Comparison of ENCODE assay signal across 9 cellular contexts in genomic region chr6:166307981-166308768, GRCh38. TPM values are rescaled to one million over a fixed set of nuclear protein-coding genes. Genes with fewer than 3 reads are reported as not detected.
A peak's percentile ranks its signal among the peaks of the same experiment; 100 is the strongest.
DNase-seq lines count a peak whose midpoint lies in the region; ATAC-seq lines count a peak whose summit lies in the region.
"Had no signal": no experiment of that assay in that cellular context is flagged by ENCODE, and none has a peak within 500 bp of the region (broad histone marks: within the 10 kb centered on the region; RNA-seq: fewer than 3 reads in every experiment).

Gene PRR18 (minus strand): TSS chr6:166308392. CDS start chr6:166308142, 250 bp downstream.

- no peaks in the 10 kb centered on the region for H3K9me3 ChIP-seq in CD4-positive, CD25-positive, alpha-beta regulatory T cell (ENCODE audit: control insufficient read depth in 2 of 2, low read length in 2 of 2)
- no peaks in the 10 kb centered on the region for H3K9me3 ChIP-seq in adipocyte (ENCODE audit: control insufficient read depth, low read length)

- no peak within 1 kb of the TSS for H3K27ac Mint-ChIP-seq in CD4-positive, CD25-positive, alpha-beta regulatory T cell

- H3K4me3 ChIP-seq in CD4-positive, CD25-positive, alpha-beta regulatory T cell (ENCODE audit: low read depth, low read length), result no peak within 1 kb of the TSS
- peak within 1 kb of the TSS; percentile 56 for H3K4me3 ChIP-seq in adipocyte (ENCODE audit: low read length)

- peaks cover 24% of the 10 kb centered on the region for H3K27me3 ChIP-seq in CD4-positive, CD25-positive, alpha-beta regulatory T cell (ENCODE audit: control insufficient read depth, insufficient read depth, low read length)
- peaks cover 57% of the 10 kb centered on the region for H3K27me3 ChIP-seq in adipocyte (replicated peaks; ENCODE audit: control insufficient read depth, insufficient read depth, low read length)

- peaks cover 54% of the 10 kb centered on the region for H3K27me3 Mint-ChIP-seq in CD4-positive, CD25-positive, alpha-beta regulatory T cell

- H3K4me1 Mint-ChIP-seq in CD4-positive, CD25-positive, alpha-beta regulatory T cell, result peaks cover 0 to 12% (median 8%) of the 10 kb centered on the region in 4 donors

- no peak within 1 kb of the TSS for H3K27ac ChIP-seq in CD4-positive, CD25-positive, alpha-beta regulatory T cell (ENCODE audit: insufficient read depth, low read length, poor library complexity, severe bottlenecking)

- H3K9me3 Mint-ChIP-seq in CD4-positive, CD25-positive, alpha-beta regulatory T cell, result no peaks in the 10 kb centered on the region

- no peak for ATAC-seq in CD4-positive, CD25-positive, alpha-beta regulatory T cell (ENCODE audit: low read depth in 2 of 2)
- peak; percentile 32 for ATAC-seq in GM19043 (IDR thresholded peaks at IDR 0.05; ENCODE audit: low read depth, unreplicated experiment)
- peak; percentile 57 for ATAC-seq in HG03460 (IDR thresholded peaks at IDR 0.05; ENCODE audit: unreplicated experiment)

- H3K9ac ChIP-seq in adipocyte (ENCODE audit: low read length), result no peak within 1 kb of the TSS

- no peak for DNase-seq in CD4-positive, CD25-positive, alpha-beta regulatory T cell
- DNase-seq in adipocyte (ENCODE audit: low read depth), result peak; percentile 36
- peak; percentile 24 for DNase-seq in iPS-NIHi7 (ENCODE audit: extremely low spot score)
- DNase-seq in stimulated activated CD8-positive, alpha-beta memory T cell treated with anti-CD3 and anti-CD28 coated beads, Interleukin-4, amount 100 ng/mL, for 48 hours, result peak; percentile 31
- no peak for DNase-seq in activated CD4-positive, CD25-positive, alpha-beta regulatory T cell (lab: John Stamatoyannopoulos, UW)
- no peak for DNase-seq in T1000 (lab: John Stamatoyannopoulos, UW)

- H3K4me3 Mint-ChIP-seq in CD4-positive, CD25-positive, alpha-beta regulatory T cell, result peak within 1 kb of the TSS in 3 of 4 donors; percentile 52 to 85 (median 53)

- H3K4me1 ChIP-seq in CD4-positive, CD25-positive, alpha-beta regulatory T cell (ENCODE audit: control insufficient read depth, insufficient read depth, low read length, poor library complexity, severe bottlenecking), result peaks cover 17% of the 10 kb centered on the region
- H3K4me1 ChIP-seq in adipocyte (ENCODE audit: control insufficient read depth, insufficient read depth, low read length), result no peaks in the 10 kb centered on the region

- no peaks in the 10 kb centered on the region for H3K36me3 ChIP-seq in CD4-positive, CD25-positive, alpha-beta regulatory T cell (ENCODE audit: control insufficient read depth, insufficient read depth, low read length)
- no peaks in the 10 kb centered on the region for H3K36me3 ChIP-seq in adipocyte (ENCODE audit: control insufficient read depth, insufficient read depth, low read length, severe bottlenecking)

- H3K36me3 Mint-ChIP-seq in CD4-positive, CD25-positive, alpha-beta regulatory T cell, result no peaks in the 10 kb centered on the region

RNA-seq across cellular contexts. Expression of gene PRR18, which starts in this region (rescaled TPM):
- total RNA-seq in CD4-positive, CD25-positive, alpha-beta regulatory T cell, result not detected
- not detected for polyA plus RNA-seq in CD4-positive, CD25-positive, alpha-beta regulatory T cell
- total RNA-seq: LHCN-M2 had no signal

Comparison
In these comparisons a context has a peak if more than half of its experiments do, and no peak if none do; other contexts are left out.
1. ATAC-seq: peak in GM19043 (single experiment) and HG03460 (single experiment); none in CD4-positive, CD25-positive, alpha-beta regulatory T cell (0 of 2).
2. DNase-seq: peak in adipocyte (single experiment), iPS-NIHi7 (single experiment) and stimulated activated CD8-positive, alpha-beta memory T cell treated with anti-CD3 and anti-CD28 coated beads, Interleukin-4, amount 100 ng/mL, for 48 hours (single experiment); none in CD4-positive, CD25-positive, alpha-beta regulatory T cell (0 of 3), activated CD4-positive, CD25-positive, alpha-beta regulatory T cell (0 of 4) and T1000 (single experiment).